Comparison of ENCODE assay signal across 22 cellular contexts in genomic region chr10:131112691-131113090, GRCh38.
"Had no signal": no experiment of that assay in that cellular context is flagged by ENCODE, and none has a peak within 500 bp of the region (broad histone marks: within the 10 kb centered on the region; RNA-seq: fewer than 3 reads in every experiment).

No MANE protein-coding gene starts in this region.

- H3K9me3 ChIP-seq: MG63 had no signal

- H3K4me3 ChIP-seq: MG63, SJSA1, SK-N-MC had no signal

- H3K4me1 ChIP-seq: SJSA1 had no signal

- H3K27me3 ChIP-seq: MG63, SJSA1 had no signal

- H3K36me3 ChIP-seq: MG63, SJSA1 had no signal

- H3K27ac ChIP-seq: SJSA1, SK-N-MC had no signal

- ATAC-seq: HepG2 had no signal

- DNase-seq: IMR-90, Karpas-422, KG1, MG63, NCI-H1092 treated with DMSO at 0.1 percent for 48 hours, NCI-H1436, NCI-H187, NCI-H2029, NCI-H2081 treated with DMSO at 0.1 percent for 48 hours, NCI-H2171, NCI-H226, NCI-H446, NCI-H510A, NCI-H524 treated with DMSO at 0.1 percent for 48 hours, NCI-H69, NCI-H774, Right ventricle myocardium superior, RPMI8226, SIG-M5 had no signal
